ENCODE assay signal across 9 cellular contexts in genomic region chr17:2101448-2102257, GRCh38. TPM values are rescaled to one million over a fixed set of nuclear protein-coding genes. Genes with fewer than 3 reads are reported as not detected.
DNase-seq lines count a peak whose midpoint lies in the region; ATAC-seq and TF ChIP-seq lines count a peak whose summit lies in the region.
"Had no signal": no experiment of that assay in that cellular context is flagged by ENCODE, and none has a peak within 500 bp of the region (broad histone marks: within the 10 kb centered on the region; RNA-seq: fewer than 3 reads in every experiment).

No MANE protein-coding gene starts in this region.

- no peak for TF ChIP-seq POLR2A in uterus (IDR thresholded peaks at IDR 0.05)
- TF ChIP-seq POLR2A in gastroesophageal sphincter (IDR thresholded peaks at IDR 0.05): no peak

- H3K4me3 Mint-ChIP-seq in activated CD8-positive, alpha-beta T cell treated with anti-CD3 and anti-CD28 coated beads for 36 hours: no peak overlapping the region
- no peak overlapping the region for H3K4me3 Mint-ChIP-seq in glutamatergic neuron (ENCODE audit: unreplicated experiment)
- H3K4me3 Mint-ChIP-seq: stimulated activated naive CD8-positive, alpha-beta T cell treated with anti-CD3 and anti-CD28 coated beads, Interleukin-15, Interleukin-2, amounts not matched to agents 100 ng/mL and 50 ng/mL, for 24 hours had no signal

- H3K36me3 Mint-ChIP-seq in activated CD8-positive, alpha-beta T cell treated with anti-CD3 and anti-CD28 coated beads for 36 hours (ENCODE audit: low read depth): peaks cover 12% of the 10 kb centered on the region
- no peaks in the 10 kb centered on the region for H3K36me3 Mint-ChIP-seq in glutamatergic neuron (ENCODE audit: unreplicated experiment)

- H3K4me1 ChIP-seq in left ventricle myocardium inferior (peaks cover 36% of the 10 kb centered on the region), uterus (no peaks in the 10 kb centered on the region), gastroesophageal sphincter (peaks cover 0 to 34% (median 4%) of the 10 kb centered on the region in 3 donors)

- ATAC-seq in activated CD8-positive, alpha-beta T cell treated with anti-CD3 and anti-CD28 coated beads for 36 hours: peak; percentile 83
- ATAC-seq in gastroesophageal sphincter: no peak

- intact Hi-C loops in activated CD8-positive, alpha-beta T cell treated with anti-CD3 and anti-CD28 coated beads for 36 hours (cut with micrococcal nuclease): no loop called here
- intact Hi-C loops in left ventricle myocardium inferior (cut with micrococcal nuclease) (no loop called here), uterus (cut with DNase I; ENCODE audit: low total_unique reads) (no loop called here)

- no peak for TF ChIP-seq CTCF in activated CD8-positive, alpha-beta T cell treated with anti-CD3 and anti-CD28 coated beads for 36 hours (IDR thresholded peaks at IDR 0.05)
- TF ChIP-seq CTCF in left ventricle myocardium inferior (IDR thresholded peaks at IDR 0.05; ENCODE audit: borderline replicate concordance) (no peak), uterus (IDR thresholded peaks at IDR 0.05) (no peak), gastroesophageal sphincter (IDR thresholded peaks at IDR 0.05) (no peak), glutamatergic neuron (IDR thresholded peaks at IDR 0.05; ENCODE audit: partially characterized antibody, unreplicated experiment) (no peak)

- H3K9me3 ChIP-seq in left ventricle myocardium inferior (replicated peaks): no peaks in the 10 kb centered on the region
- no peaks in the 10 kb centered on the region for H3K9me3 ChIP-seq in uterus
- no peaks in the 10 kb centered on the region for H3K9me3 ChIP-seq in gastroesophageal sphincter

- H3K27ac Mint-ChIP-seq in activated CD8-positive, alpha-beta T cell treated with anti-CD3 and anti-CD28 coated beads for 36 hours: peak overlapping the region; percentile 50
- no peak overlapping the region for H3K27ac Mint-ChIP-seq in glutamatergic neuron (ENCODE audit: unreplicated experiment)
- H3K27ac Mint-ChIP-seq: stimulated activated naive CD8-positive, alpha-beta T cell treated with anti-CD3 and anti-CD28 coated beads, Interleukin-15, Interleukin-2, amounts not matched to agents 100 ng/mL and 50 ng/mL, for 24 hours had no signal

- H3K36me3 ChIP-seq in left ventricle myocardium inferior: no peaks in the 10 kb centered on the region
- H3K36me3 ChIP-seq in uterus: no peaks in the 10 kb centered on the region
- no peaks in the 10 kb centered on the region for H3K36me3 ChIP-seq in gastroesophageal sphincter

- peaks cover 28% of the 10 kb centered on the region for H3K4me1 Mint-ChIP-seq in activated CD8-positive, alpha-beta T cell treated with anti-CD3 and anti-CD28 coated beads for 36 hours (ENCODE audit: low read depth)
- H3K4me1 Mint-ChIP-seq in glutamatergic neuron (ENCODE audit: low read depth, unreplicated experiment): peaks cover 10% of the 10 kb centered on the region

- no peaks in the 10 kb centered on the region for H3K9me3 Mint-ChIP-seq in activated CD8-positive, alpha-beta T cell treated with anti-CD3 and anti-CD28 coated beads for 36 hours
- H3K9me3 Mint-ChIP-seq in glutamatergic neuron (ENCODE audit: unreplicated experiment): peaks cover 2% of the 10 kb centered on the region
- H3K9me3 Mint-ChIP-seq: stimulated activated naive CD8-positive, alpha-beta T cell treated with anti-CD3 and anti-CD28 coated beads, Interleukin-15, Interleukin-2, amounts not matched to agents 100 ng/mL and 50 ng/mL, for 24 hours had no signal

- no peaks in the 10 kb centered on the region for H3K27me3 ChIP-seq in left ventricle myocardium inferior (ENCODE audit: low read depth)
- no peaks in the 10 kb centered on the region for H3K27me3 ChIP-seq in uterus
- no peaks in the 10 kb centered on the region for H3K27me3 ChIP-seq in gastroesophageal sphincter

- CTCF ChIA-PET in activated CD8-positive, alpha-beta T cell treated with anti-CD3 and anti-CD28 coated beads for 36 hours (lab: Charles Lee): interaction anchor here (1.2 to 2.3 kb wide), 5 partner anchors 12 to 143 kb away, joined by 4 to 8 read pairs (median 4); no protein-coding TSS in a partner anchor

- H3K27me3 Mint-ChIP-seq in activated CD8-positive, alpha-beta T cell treated with anti-CD3 and anti-CD28 coated beads for 36 hours: no peaks in the 10 kb centered on the region
- H3K27me3 Mint-ChIP-seq in glutamatergic neuron (ENCODE audit: unreplicated experiment): peaks cover 6% of the 10 kb centered on the region
- H3K27me3 Mint-ChIP-seq: stimulated activated naive CD8-positive, alpha-beta T cell treated with anti-CD3 and anti-CD28 coated beads, Interleukin-15, Interleukin-2, amounts not matched to agents 100 ng/mL and 50 ng/mL, for 24 hours had no signal

- no peak for TF ChIP-seq EP300 in gastroesophageal sphincter (IDR thresholded peaks at IDR 0.05)

- no peak overlapping the region for H3K27ac ChIP-seq in left ventricle myocardium inferior (replicated peaks)
- H3K27ac ChIP-seq in uterus: peak overlapping the region in 1 of 2 donors; percentile 38
- H3K27ac ChIP-seq in gastroesophageal sphincter: peak overlapping the region in 2 of 4 donors; percentile 27 to 32

- 54 to 59% methylated on average over 8 to 11 of the region's 15 CpGs for WGBS in gastroesophageal sphincter (ENCODE audit: low coverage in 1 of 2), 2 donors

- DNase-seq in stimulated activated naive CD4-positive, alpha-beta T cell (lab: John Stamatoyannopoulos, UW): peak; percentile 21 to 73 (median 56)
- no peak for DNase-seq in stimulated activated naive CD4-positive, alpha-beta T cell treated with Interleukin-2 at 50 U/mL for 16 hours (lab: John Stamatoyannopoulos, UW)
- DNase-seq in activated CD8-positive, alpha-beta T cell treated with anti-CD3 and anti-CD28 coated beads for 36 hours: peak; percentile 79
- peak; percentile 31 for DNase-seq in left ventricle myocardium inferior
- peak; percentile 48 to 70 for DNase-seq in uterus
- DNase-seq in iPS-NIHi11 (ENCODE audit: low spot score): no peak
- DNase-seq in glutamatergic neuron: no peak

- POLR2A ChIA-PET in activated CD8-positive, alpha-beta T cell treated with anti-CD3 and anti-CD28 coated beads for 36 hours (lab: Charles Lee): interaction anchor here (1.1 to 1.8 kb wide), 3 partner anchors 8 to 16 kb away, joined by 3 to 6 read pairs (median 3); no protein-coding TSS in a partner anchor

- H3K4me3 ChIP-seq in left ventricle myocardium inferior: no peak overlapping the region
- H3K4me3 ChIP-seq in uterus: no peak overlapping the region
- H3K4me3 ChIP-seq in gastroesophageal sphincter: no peak overlapping the region

RNA-seq across cellular contexts. Expression of gene HIC1, which starts 46.8 kb away (rescaled TPM):
- total RNA-seq in activated CD8-positive, alpha-beta T cell treated with anti-CD3 and anti-CD28 coated beads for 36 hours: 10 to 100 TPM; 35.1 TPM
- total RNA-seq in left ventricle myocardium inferior (23.5 TPM), uterus (10 to 100 TPM; 21.8 to 86.9 (median 54.2) TPM), gastroesophageal sphincter (10 to 100 TPM; 32.8 to 56.2 (median 41.6) TPM), glutamatergic neuron (ENCODE audit: unreplicated experiment) (2.5 TPM)

RNA-seq across cellular contexts. Expression of gene OVCA2, which starts 59.8 kb away (rescaled TPM):
- total RNA-seq in activated CD8-positive, alpha-beta T cell treated with anti-CD3 and anti-CD28 coated beads for 36 hours: 10 to 100 TPM; 28.0 to 28.5 TPM
- 16.6 TPM for total RNA-seq in left ventricle myocardium inferior
- total RNA-seq in uterus: 10 to 100 TPM in 3 of 4 donors, 1 to 10 TPM in 1; 7.9 to 27.4 (median 19.8) TPM
- total RNA-seq in gastroesophageal sphincter: 10 to 100 TPM; 19.6 to 40.3 (median 36.5) TPM
- 16.3 TPM for total RNA-seq in glutamatergic neuron (ENCODE audit: unreplicated experiment)

Comparison
In these comparisons a context has a peak if more than half of its experiments do, and no peak if none do; other contexts are left out.
1. DNase-seq: peak in stimulated activated naive CD4-positive, alpha-beta T cell (6 of 6), activated CD8-positive, alpha-beta T cell treated with anti-CD3 and anti-CD28 coated beads for 36 hours (single experiment), left ventricle myocardium inferior (single experiment) and uterus (2 of 2); none in stimulated activated naive CD4-positive, alpha-beta T cell treated with Interleukin-2 at 50 U/mL for 16 hours (single experiment), iPS-NIHi11 (single experiment) and glutamatergic neuron (single experiment).